1 cellular context compared by ENCODE assay signal in the genomic region with DNA sequence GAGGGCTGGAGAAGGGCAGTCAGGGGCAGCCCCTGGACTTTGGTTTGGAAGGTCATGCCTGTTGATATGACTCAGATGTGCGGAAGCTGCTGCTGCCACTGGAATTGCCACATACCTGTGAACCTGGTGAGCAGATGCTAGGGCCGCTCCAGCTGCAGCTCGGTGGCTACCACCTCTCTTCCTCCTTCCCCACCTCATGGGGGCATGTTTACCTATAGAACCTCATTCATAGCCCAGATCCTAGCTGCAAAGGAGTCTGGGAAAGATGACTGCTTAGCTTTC.
TF ChIP-seq lines count a peak whose summit lies in the region.

No MANE protein-coding gene starts in this region.

TF ChIP-seq in HepG2, 621 proteins besides CTCF, POLR2A, EP300 and RAD21 (continued from another document and continues in another):
- TF ChIP-seq, protein P1, sequence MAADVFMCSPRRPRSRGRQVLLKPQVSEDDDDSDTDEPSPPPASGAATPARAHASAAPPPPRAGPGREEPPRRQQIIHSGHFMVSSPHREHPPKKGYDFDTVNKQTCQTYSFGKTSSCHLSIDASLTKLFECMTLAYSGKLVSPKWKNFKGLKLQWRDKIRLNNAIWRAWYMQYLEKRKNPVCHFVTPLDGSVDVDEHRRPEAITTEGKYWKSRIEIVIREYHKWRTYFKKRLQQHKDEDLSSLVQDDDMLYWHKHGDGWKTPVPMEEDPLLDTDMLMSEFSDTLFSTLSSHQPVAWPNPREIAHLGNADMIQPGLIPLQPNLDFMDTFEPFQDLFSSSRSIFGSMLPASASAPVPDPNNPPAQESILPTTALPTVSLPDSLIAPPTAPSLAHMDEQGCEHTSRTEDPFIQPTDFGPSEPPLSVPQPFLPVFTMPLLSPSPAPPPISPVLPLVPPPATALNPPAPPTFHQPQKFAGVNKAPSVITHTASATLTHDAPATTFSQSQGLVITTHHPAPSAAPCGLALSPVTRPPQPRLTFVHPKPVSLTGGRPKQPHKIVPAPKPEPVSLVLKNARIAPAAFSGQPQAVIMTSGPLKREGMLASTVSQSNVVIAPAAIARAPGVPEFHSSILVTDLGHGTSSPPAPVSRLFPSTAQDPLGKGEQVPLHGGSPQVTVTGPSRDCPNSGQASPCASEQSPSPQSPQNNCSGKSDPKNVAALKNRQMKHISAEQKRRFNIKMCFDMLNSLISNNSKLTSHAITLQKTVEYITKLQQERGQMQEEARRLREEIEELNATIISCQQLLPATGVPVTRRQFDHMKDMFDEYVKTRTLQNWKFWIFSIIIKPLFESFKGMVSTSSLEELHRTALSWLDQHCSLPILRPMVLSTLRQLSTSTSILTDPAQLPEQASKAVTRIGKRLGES (CRISPR knock-in tag; IDR thresholded peaks at IDR 0.05; ENCODE audit: borderline replicate concordance): no peak
- TF ChIP-seq STAG1 (CRISPR knock-in tag; IDR thresholded peaks at IDR 0.05) (no peak), MED1 (CRISPR knock-in tag; IDR thresholded peaks at IDR 0.05) (peak; percentile 40; the same call in 1 of the 2 replicates), ZBTB20 (CRISPR knock-in tag; IDR thresholded peaks at IDR 0.05; ENCODE audit: borderline replicate concordance, low read depth) (no peak), NCOA5 (CRISPR knock-in tag; IDR thresholded peaks at IDR 0.05) (no peak), MAF1 (CRISPR knock-in tag; IDR thresholded peaks at IDR 0.05; ENCODE audit: borderline replicate concordance) (no peak), ZKSCAN1 (IDR thresholded peaks at IDR 0.05; ENCODE audit: low read length) (no peak), NR2F6 (IDR thresholded peaks at IDR 0.05) (peak; percentile 70), NR2F6 (CRISPR knock-in tag; IDR thresholded peaks at IDR 0.05) (peak; percentile 84), IKZF4 (CRISPR knock-in tag; IDR thresholded peaks at IDR 0.05; ENCODE audit: borderline replicate concordance, low read depth, not compliant biosample characterization) (no peak), ETV6 (CRISPR knock-in tag; conservative IDR thresholded peaks at IDR 0.05) (no peak), ZNF484 (CRISPR knock-in tag; IDR thresholded peaks at IDR 0.05; ENCODE audit: borderline replicate concordance, low read depth) (no peak), SMYD3 (CRISPR knock-in tag; IDR thresholded peaks at IDR 0.05) (no peak), ZFY (CRISPR knock-in tag; IDR thresholded peaks at IDR 0.05) (no peak)
- TF ChIP-seq, protein P2, sequence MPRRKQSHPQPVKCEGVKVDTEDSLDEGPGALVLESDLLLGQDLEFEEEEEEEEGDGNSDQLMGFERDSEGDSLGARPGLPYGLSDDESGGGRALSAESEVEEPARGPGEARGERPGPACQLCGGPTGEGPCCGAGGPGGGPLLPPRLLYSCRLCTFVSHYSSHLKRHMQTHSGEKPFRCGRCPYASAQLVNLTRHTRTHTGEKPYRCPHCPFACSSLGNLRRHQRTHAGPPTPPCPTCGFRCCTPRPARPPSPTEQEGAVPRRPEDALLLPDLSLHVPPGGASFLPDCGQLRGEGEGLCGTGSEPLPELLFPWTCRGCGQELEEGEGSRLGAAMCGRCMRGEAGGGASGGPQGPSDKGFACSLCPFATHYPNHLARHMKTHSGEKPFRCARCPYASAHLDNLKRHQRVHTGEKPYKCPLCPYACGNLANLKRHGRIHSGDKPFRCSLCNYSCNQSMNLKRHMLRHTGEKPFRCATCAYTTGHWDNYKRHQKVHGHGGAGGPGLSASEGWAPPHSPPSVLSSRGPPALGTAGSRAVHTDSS (CRISPR knock-in tag; conservative IDR thresholded peaks at IDR 0.05): no peak
- TF ChIP-seq, protein P3, sequence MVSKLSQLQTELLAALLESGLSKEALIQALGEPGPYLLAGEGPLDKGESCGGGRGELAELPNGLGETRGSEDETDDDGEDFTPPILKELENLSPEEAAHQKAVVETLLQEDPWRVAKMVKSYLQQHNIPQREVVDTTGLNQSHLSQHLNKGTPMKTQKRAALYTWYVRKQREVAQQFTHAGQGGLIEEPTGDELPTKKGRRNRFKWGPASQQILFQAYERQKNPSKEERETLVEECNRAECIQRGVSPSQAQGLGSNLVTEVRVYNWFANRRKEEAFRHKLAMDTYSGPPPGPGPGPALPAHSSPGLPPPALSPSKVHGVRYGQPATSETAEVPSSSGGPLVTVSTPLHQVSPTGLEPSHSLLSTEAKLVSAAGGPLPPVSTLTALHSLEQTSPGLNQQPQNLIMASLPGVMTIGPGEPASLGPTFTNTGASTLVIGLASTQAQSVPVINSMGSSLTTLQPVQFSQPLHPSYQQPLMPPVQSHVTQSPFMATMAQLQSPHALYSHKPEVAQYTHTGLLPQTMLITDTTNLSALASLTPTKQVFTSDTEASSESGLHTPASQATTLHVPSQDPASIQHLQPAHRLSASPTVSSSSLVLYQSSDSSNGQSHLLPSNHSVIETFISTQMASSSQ (IDR thresholded peaks at IDR 0.05; ENCODE audit: low read depth): no peak
- TF ChIP-seq, protein P3 (CRISPR knock-in tag; IDR thresholded peaks at IDR 0.05; ENCODE audit: borderline replicate concordance): no peak
- TF ChIP-seq, protein P4, sequence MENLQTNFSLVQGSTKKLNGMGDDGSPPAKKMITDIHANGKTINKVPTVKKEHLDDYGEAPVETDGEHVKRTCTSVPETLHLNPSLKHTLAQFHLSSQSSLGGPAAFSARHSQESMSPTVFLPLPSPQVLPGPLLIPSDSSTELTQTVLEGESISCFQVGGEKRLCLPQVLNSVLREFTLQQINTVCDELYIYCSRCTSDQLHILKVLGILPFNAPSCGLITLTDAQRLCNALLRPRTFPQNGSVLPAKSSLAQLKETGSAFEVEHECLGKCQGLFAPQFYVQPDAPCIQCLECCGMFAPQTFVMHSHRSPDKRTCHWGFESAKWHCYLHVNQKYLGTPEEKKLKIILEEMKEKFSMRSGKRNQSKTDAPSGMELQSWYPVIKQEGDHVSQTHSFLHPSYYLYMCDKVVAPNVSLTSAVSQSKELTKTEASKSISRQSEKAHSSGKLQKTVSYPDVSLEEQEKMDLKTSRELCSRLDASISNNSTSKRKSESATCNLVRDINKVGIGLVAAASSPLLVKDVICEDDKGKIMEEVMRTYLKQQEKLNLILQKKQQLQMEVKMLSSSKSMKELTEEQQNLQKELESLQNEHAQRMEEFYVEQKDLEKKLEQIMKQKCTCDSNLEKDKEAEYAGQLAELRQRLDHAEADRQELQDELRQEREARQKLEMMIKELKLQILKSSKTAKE (CRISPR knock-in tag; IDR thresholded peaks at IDR 0.05; ENCODE audit: borderline replicate concordance): no peak
- TF ChIP-seq, protein P5, sequence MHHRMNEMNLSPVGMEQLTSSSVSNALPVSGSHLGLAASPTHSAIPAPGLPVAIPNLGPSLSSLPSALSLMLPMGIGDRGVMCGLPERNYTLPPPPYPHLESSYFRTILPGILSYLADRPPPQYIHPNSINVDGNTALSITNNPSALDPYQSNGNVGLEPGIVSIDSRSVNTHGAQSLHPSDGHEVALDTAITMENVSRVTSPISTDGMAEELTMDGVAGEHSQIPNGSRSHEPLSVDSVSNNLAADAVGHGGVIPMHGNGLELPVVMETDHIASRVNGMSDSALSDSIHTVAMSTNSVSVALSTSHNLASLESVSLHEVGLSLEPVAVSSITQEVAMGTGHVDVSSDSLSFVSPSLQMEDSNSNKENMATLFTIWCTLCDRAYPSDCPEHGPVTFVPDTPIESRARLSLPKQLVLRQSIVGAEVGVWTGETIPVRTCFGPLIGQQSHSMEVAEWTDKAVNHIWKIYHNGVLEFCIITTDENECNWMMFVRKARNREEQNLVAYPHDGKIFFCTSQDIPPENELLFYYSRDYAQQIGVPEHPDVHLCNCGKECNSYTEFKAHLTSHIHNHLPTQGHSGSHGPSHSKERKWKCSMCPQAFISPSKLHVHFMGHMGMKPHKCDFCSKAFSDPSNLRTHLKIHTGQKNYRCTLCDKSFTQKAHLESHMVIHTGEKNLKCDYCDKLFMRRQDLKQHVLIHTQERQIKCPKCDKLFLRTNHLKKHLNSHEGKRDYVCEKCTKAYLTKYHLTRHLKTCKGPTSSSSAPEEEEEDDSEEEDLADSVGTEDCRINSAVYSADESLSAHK (CRISPR knock-in tag; IDR thresholded peaks at IDR 0.05; ENCODE audit: borderline replicate concordance): no peak
- TF ChIP-seq, protein P6, sequence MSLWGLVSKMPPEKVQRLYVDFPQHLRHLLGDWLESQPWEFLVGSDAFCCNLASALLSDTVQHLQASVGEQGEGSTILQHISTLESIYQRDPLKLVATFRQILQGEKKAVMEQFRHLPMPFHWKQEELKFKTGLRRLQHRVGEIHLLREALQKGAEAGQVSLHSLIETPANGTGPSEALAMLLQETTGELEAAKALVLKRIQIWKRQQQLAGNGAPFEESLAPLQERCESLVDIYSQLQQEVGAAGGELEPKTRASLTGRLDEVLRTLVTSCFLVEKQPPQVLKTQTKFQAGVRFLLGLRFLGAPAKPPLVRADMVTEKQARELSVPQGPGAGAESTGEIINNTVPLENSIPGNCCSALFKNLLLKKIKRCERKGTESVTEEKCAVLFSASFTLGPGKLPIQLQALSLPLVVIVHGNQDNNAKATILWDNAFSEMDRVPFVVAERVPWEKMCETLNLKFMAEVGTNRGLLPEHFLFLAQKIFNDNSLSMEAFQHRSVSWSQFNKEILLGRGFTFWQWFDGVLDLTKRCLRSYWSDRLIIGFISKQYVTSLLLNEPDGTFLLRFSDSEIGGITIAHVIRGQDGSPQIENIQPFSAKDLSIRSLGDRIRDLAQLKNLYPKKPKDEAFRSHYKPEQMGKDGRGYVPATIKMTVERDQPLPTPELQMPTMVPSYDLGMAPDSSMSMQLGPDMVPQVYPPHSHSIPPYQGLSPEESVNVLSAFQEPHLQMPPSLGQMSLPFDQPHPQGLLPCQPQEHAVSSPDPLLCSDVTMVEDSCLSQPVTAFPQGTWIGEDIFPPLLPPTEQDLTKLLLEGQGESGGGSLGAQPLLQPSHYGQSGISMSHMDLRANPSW (CRISPR knock-in tag; IDR thresholded peaks at IDR 0.05; ENCODE audit: borderline replicate concordance): no peak
- TF ChIP-seq, protein P7, sequence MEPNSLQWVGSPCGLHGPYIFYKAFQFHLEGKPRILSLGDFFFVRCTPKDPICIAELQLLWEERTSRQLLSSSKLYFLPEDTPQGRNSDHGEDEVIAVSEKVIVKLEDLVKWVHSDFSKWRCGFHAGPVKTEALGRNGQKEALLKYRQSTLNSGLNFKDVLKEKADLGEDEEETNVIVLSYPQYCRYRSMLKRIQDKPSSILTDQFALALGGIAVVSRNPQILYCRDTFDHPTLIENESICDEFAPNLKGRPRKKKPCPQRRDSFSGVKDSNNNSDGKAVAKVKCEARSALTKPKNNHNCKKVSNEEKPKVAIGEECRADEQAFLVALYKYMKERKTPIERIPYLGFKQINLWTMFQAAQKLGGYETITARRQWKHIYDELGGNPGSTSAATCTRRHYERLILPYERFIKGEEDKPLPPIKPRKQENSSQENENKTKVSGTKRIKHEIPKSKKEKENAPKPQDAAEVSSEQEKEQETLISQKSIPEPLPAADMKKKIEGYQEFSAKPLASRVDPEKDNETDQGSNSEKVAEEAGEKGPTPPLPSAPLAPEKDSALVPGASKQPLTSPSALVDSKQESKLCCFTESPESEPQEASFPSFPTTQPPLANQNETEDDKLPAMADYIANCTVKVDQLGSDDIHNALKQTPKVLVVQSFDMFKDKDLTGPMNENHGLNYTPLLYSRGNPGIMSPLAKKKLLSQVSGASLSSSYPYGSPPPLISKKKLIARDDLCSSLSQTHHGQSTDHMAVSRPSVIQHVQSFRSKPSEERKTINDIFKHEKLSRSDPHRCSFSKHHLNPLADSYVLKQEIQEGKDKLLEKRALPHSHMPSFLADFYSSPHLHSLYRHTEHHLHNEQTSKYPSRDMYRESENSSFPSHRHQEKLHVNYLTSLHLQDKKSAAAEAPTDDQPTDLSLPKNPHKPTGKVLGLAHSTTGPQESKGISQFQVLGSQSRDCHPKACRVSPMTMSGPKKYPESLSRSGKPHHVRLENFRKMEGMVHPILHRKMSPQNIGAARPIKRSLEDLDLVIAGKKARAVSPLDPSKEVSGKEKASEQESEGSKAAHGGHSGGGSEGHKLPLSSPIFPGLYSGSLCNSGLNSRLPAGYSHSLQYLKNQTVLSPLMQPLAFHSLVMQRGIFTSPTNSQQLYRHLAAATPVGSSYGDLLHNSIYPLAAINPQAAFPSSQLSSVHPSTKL (CRISPR knock-in tag; IDR thresholded peaks at IDR 0.05): peak; percentile 76
- TF ChIP-seq, protein P8, sequence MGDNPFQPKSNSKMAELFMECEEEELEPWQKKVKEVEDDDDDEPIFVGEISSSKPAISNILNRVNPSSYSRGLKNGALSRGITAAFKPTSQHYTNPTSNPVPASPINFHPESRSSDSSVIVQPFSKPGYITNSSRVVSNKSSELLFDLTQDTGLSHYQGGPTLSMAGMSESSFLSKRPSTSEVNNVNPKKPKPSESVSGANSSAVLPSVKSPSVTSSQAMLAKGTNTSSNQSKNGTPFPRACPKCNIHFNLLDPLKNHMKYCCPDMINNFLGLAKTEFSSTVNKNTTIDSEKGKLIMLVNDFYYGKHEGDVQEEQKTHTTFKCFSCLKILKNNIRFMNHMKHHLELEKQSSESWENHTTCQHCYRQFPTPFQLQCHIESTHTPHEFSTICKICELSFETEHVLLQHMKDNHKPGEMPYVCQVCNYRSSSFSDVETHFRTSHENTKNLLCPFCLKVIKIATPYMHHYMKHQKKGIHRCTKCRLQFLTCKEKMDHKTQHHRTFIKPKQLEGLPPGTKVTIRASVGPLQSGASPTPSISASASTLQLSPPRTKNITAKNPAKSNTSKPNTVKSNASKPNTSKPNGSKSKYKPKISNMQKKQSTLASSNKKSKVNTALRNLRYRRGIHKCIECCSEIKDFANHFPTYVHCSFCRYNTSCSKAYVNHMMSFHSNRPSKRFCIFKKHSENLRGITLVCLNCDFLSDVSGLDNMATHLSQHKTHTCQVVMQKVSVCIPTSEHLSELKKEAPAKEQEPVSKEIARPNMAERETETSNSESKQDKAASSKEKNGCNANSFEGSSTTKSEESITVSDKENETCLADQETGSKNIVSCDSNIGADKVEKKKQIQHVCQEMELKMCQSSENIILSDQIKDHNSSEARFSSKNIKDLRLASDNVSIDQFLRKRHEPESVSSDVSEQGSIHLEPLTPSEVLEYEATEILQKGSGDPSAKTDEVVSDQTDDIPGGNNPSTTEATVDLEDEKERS (CRISPR knock-in tag; IDR thresholded peaks at IDR 0.05): no peak
- TF ChIP-seq, protein P9, sequence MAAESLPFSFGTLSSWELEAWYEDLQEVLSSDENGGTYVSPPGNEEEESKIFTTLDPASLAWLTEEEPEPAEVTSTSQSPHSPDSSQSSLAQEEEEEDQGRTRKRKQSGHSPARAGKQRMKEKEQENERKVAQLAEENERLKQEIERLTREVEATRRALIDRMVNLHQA (CRISPR knock-in tag; IDR thresholded peaks at IDR 0.05): no peak
